In genomic region chr5:176133289-176133870, GRCh38 we compare ENCODE assay signal across 12 cellular contexts.
A peak's percentile ranks its signal among the peaks of the same experiment; 100 is the strongest.
DNase-seq lines count a peak whose midpoint lies in the region; ATAC-seq lines count a peak whose summit lies in the region.
"Had no signal": no experiment of that assay in that cellular context is flagged by ENCODE, and none has a peak within 500 bp of the region (broad histone marks: within the 10 kb centered on the region; RNA-seq: fewer than 3 reads in every experiment).

No MANE protein-coding gene starts in this region.

- no peak overlapping the region for H3K27ac Mint-ChIP-seq in activated CD4-positive, alpha-beta T cell treated with anti-CD3 and anti-CD28 coated beads for 36 hours
- H3K27ac Mint-ChIP-seq in activated T-cell treated with anti-CD3 and anti-CD28 coated beads, Interleukin-2, amount 50 U/mL, for 72 hours = no peak overlapping the region
- H3K27ac Mint-ChIP-seq in stimulated activated naive CD8-positive, alpha-beta T cell treated with anti-CD3 and anti-CD28 coated beads, Interleukin-15, Interleukin-2, amounts not matched to agents 100 ng/mL and 50 ng/mL, for 24 hours = no peak overlapping the region

- peak; percentile 27 for DNase-seq in activated CD4-positive, alpha-beta T cell treated with anti-CD3 and anti-CD28 coated beads for 36 hours
- no peak for DNase-seq in activated CD4-positive, alpha-beta T cell treated with anti-CD3 and anti-CD28 coated beads for 1 hour
- DNase-seq in activated T-cell treated with anti-CD3 and anti-CD28 coated beads, Interleukin-2, amount 50 U/mL, for 72 hours = peak; percentile 7 to 19
- DNase-seq in T-helper 9 cell = no peak
- DNase-seq in NCI-H1092 treated with DMSO at 0.1 percent for 48 hours (lab: John Stamatoyannopoulos, UW) = no peak
- no peak for DNase-seq in effector CD4-positive, alpha-beta T cell
- DNase-seq: cerebellar nuclear complex, GOT3, NCI-H524 treated with DMSO at 0.1 percent for 48 hours had no signal

- POLR2A ChIA-PET in activated CD4-positive, alpha-beta T cell treated with anti-CD3 and anti-CD28 coated beads for 36 hours (lab: Charles Lee) = no interaction called here

- peaks cover 34% of the 10 kb centered on the region for H3K27me3 Mint-ChIP-seq in activated CD4-positive, alpha-beta T cell treated with anti-CD3 and anti-CD28 coated beads for 36 hours
- peaks cover 29% of the 10 kb centered on the region for H3K27me3 Mint-ChIP-seq in activated T-cell treated with anti-CD3 and anti-CD28 coated beads, Interleukin-2, amount 50 U/mL, for 72 hours (ENCODE audit: low read depth)
- H3K27me3 Mint-ChIP-seq in stimulated activated naive CD8-positive, alpha-beta T cell treated with anti-CD3 and anti-CD28 coated beads, Interleukin-15, Interleukin-2, amounts not matched to agents 100 ng/mL and 50 ng/mL, for 24 hours = peaks cover 29% of the 10 kb centered on the region

- H3K9me3 Mint-ChIP-seq in activated CD4-positive, alpha-beta T cell treated with anti-CD3 and anti-CD28 coated beads for 36 hours (ENCODE audit: low read depth) = no peaks in the 10 kb centered on the region
- H3K9me3 Mint-ChIP-seq in activated T-cell treated with anti-CD3 and anti-CD28 coated beads, Interleukin-2, amount 50 U/mL, for 72 hours = no peaks in the 10 kb centered on the region
- no peaks in the 10 kb centered on the region for H3K9me3 Mint-ChIP-seq in stimulated activated naive CD8-positive, alpha-beta T cell treated with anti-CD3 and anti-CD28 coated beads, Interleukin-15, Interleukin-2, amounts not matched to agents 100 ng/mL and 50 ng/mL, for 24 hours

- CTCF ChIA-PET in activated CD4-positive, alpha-beta T cell treated with anti-CD3 and anti-CD28 coated beads for 36 hours (lab: Charles Lee) = no interaction called here

- H3K4me1 Mint-ChIP-seq in activated CD4-positive, alpha-beta T cell treated with anti-CD3 and anti-CD28 coated beads for 36 hours = peaks cover 11% of the 10 kb centered on the region
- H3K4me1 Mint-ChIP-seq in activated T-cell treated with anti-CD3 and anti-CD28 coated beads, Interleukin-2, amount 50 U/mL, for 72 hours (ENCODE audit: low read depth) = peaks cover 21% of the 10 kb centered on the region
- H3K4me1 Mint-ChIP-seq in stimulated activated naive CD8-positive, alpha-beta T cell treated with anti-CD3 and anti-CD28 coated beads, Interleukin-15, Interleukin-2, amounts not matched to agents 100 ng/mL and 50 ng/mL, for 24 hours (ENCODE audit: low read depth) = peaks cover 19% of the 10 kb centered on the region

- intact Hi-C loops in activated CD4-positive, alpha-beta T cell treated with anti-CD3 and anti-CD28 coated beads for 36 hours (cut with DNase I, micrococcal nuclease) = no loop called here

- peak overlapping the region; percentile 38 for H3K4me3 ChIP-seq in iPS-11a (ENCODE audit: low read depth, low read length)
- H3K4me3 ChIP-seq: A549 had no signal

- no peaks in the 10 kb centered on the region for H3K36me3 Mint-ChIP-seq in activated CD4-positive, alpha-beta T cell treated with anti-CD3 and anti-CD28 coated beads for 36 hours (ENCODE audit: low read depth)
- H3K36me3 Mint-ChIP-seq in activated T-cell treated with anti-CD3 and anti-CD28 coated beads, Interleukin-2, amount 50 U/mL, for 72 hours (ENCODE audit: insufficient read depth in 2 of 2) = peaks cover 0 to 2% of the 10 kb centered on the region in 2 donors
- no peaks in the 10 kb centered on the region for H3K36me3 Mint-ChIP-seq in stimulated activated naive CD8-positive, alpha-beta T cell treated with anti-CD3 and anti-CD28 coated beads, Interleukin-15, Interleukin-2, amounts not matched to agents 100 ng/mL and 50 ng/mL, for 24 hours (ENCODE audit: low read depth)

- H3K4me3 Mint-ChIP-seq in activated CD4-positive, alpha-beta T cell treated with anti-CD3 and anti-CD28 coated beads for 36 hours = peak overlapping the region; percentile 15
- H3K4me3 Mint-ChIP-seq in activated T-cell treated with anti-CD3 and anti-CD28 coated beads, Interleukin-2, amount 50 U/mL, for 72 hours = peak overlapping the region; percentile 82 to 86
- peak overlapping the region; percentile 71 for H3K4me3 Mint-ChIP-seq in stimulated activated naive CD8-positive, alpha-beta T cell treated with anti-CD3 and anti-CD28 coated beads, Interleukin-15, Interleukin-2, amounts not matched to agents 100 ng/mL and 50 ng/mL, for 24 hours

- ATAC-seq in activated CD4-positive, alpha-beta T cell treated with anti-CD3 and anti-CD28 coated beads for 36 hours = peak; percentile 57
- peak; percentile 55 to 74 for ATAC-seq in activated T-cell treated with anti-CD3 and anti-CD28 coated beads, Interleukin-2, amount 50 U/mL, for 72 hours (replicated peaks in 1 of 2)

Comparison
In these comparisons a context has a peak if more than half of its experiments do, and no peak if none do; other contexts are left out.
1. DNase-seq: peak in activated CD4-positive, alpha-beta T cell treated with anti-CD3 and anti-CD28 coated beads for 36 hours (single experiment) and activated T-cell treated with anti-CD3 and anti-CD28 coated beads, Interleukin-2, amount 50 U/mL, for 72 hours (2 of 2); none in activated CD4-positive, alpha-beta T cell treated with anti-CD3 and anti-CD28 coated beads for 1 hour (single experiment), T-helper 9 cell (single experiment), NCI-H1092 treated with DMSO at 0.1 percent for 48 hours (single experiment) and effector CD4-positive, alpha-beta T cell (single experiment).
2. H3K4me3 Mint-ChIP-seq: peak in every context shown above with its lines; median percentile 84 in activated T-cell treated with anti-CD3 and anti-CD28 coated beads, Interleukin-2, amount 50 U/mL, for 72 hours; 71 in stimulated activated naive CD8-positive, alpha-beta T cell treated with anti-CD3 and anti-CD28 coated beads, Interleukin-15, Interleukin-2, amounts not matched to agents 100 ng/mL and 50 ng/mL, for 24 hours; 15 in activated CD4-positive, alpha-beta T cell treated with anti-CD3 and anti-CD28 coated beads for 36 hours.